Comparison of ENCODE assay signal across 12 cellular contexts in genomic region chr17:60086822-60087591, GRCh38. TPM values are rescaled to one million over a fixed set of nuclear protein-coding genes. Genes with fewer than 3 reads are reported as not detected.
DNase-seq lines count a peak whose midpoint lies in the region; ATAC-seq and TF ChIP-seq lines count a peak whose summit lies in the region.
"Had no signal": no experiment of that assay in that cellular context is flagged by ENCODE, and none has a peak within 500 bp of the region (broad histone marks: within the 10 kb centered on the region; RNA-seq: fewer than 3 reads in every experiment).

No MANE protein-coding gene starts in this region.

- peaks cover 7% of the 10 kb centered on the region for H3K4me1 Mint-ChIP-seq in endothelial cell (ENCODE audit: unreplicated experiment)

- H4K20me1 ChIP-seq in GM23248 (ENCODE audit: insufficient read depth): no peaks in the 10 kb centered on the region

- H3K36me3 Mint-ChIP-seq in endothelial cell (ENCODE audit: low read depth, unreplicated experiment): no peaks in the 10 kb centered on the region

- H3K9me2 ChIP-seq in GM23248 (ENCODE audit: insufficient read depth): no peaks in the 10 kb centered on the region

- H3K9me3 Mint-ChIP-seq in endothelial cell (ENCODE audit: unreplicated experiment): no peaks in the 10 kb centered on the region

- H3F3A ChIP-seq in GM23248 (ENCODE audit: insufficient read depth): peaks cover 35% of the 10 kb centered on the region

- H3K27me3 ChIP-seq in GM23248 (replicated peaks; ENCODE audit: insufficient read depth): no peaks in the 10 kb centered on the region
- H3K27me3 ChIP-seq in neutrophil: no peaks in the 10 kb centered on the region

- H3K4me1 ChIP-seq in GM23248 (ENCODE audit: insufficient read depth) (peaks cover 45% of the 10 kb centered on the region), neutrophil (ENCODE audit: control insufficient read depth in 1 of 2, insufficient read depth in 1 of 2, low read depth in 1 of 2, low read length in 1 of 2) (peaks cover 17 to 36% of the 10 kb centered on the region in 2 experiments)
- H3K4me1 ChIP-seq: parathyroid adenoma had no signal

- no peak for TF ChIP-seq CTCF in endothelial cell (IDR thresholded peaks at IDR 0.05; ENCODE audit: unreplicated experiment)
- TF ChIP-seq CTCF in neutrophil (IDR thresholded peaks at IDR 0.05): no peak

- H3K9ac ChIP-seq in GM23248: peak overlapping the region; percentile 40
- H3K9ac ChIP-seq: parathyroid adenoma had no signal

- ATAC-seq in HG02571 (IDR thresholded peaks at IDR 0.05; ENCODE audit: unreplicated experiment): no peak
- ATAC-seq: Right ventricle myocardium inferior had no signal

- H2AFZ ChIP-seq in GM23248: peak overlapping the region; percentile 15
- H2AFZ ChIP-seq: parathyroid adenoma had no signal

- in situ Hi-C loops in GM23248 (cut with MboI): no loop called here

- no peak overlapping the region for H3K4me3 Mint-ChIP-seq in endothelial cell (ENCODE audit: unreplicated experiment)

- 43 to 47% methylated on average over 6 of the region's 6 CpGs for WGBS in GM23248 (ENCODE audit: low coverage in 1 of 2, low lambda C conversion rate in 2 of 2, missing lambda C conversion rate in 2 of 2), 2 experiments

- no peaks in the 10 kb centered on the region for H3K9me3 ChIP-seq in GM23248 (ENCODE audit: low read depth)
- no peaks in the 10 kb centered on the region for H3K9me3 ChIP-seq in neutrophil

- peaks cover 57% of the 10 kb centered on the region for H3K79me2 ChIP-seq in GM23248 (ENCODE audit: insufficient read depth)
- H3K79me2 ChIP-seq: parathyroid adenoma had no signal

- H3K36me3 ChIP-seq in GM23248 (ENCODE audit: low read depth) (no peaks in the 10 kb centered on the region), neutrophil (no peaks in the 10 kb centered on the region)

- DNase-seq in GM23248 (peak; percentile 88), NCI-H69 (lab: John Stamatoyannopoulos, UW) (peak; percentile 62), endothelial cell (ENCODE audit: low spot score) (no peak), NK-92 (lab: John Stamatoyannopoulos, UW; ENCODE audit: unreplicated experiment) (no peak), NCI-H187 treated with DMSO at 0.1 percent for 48 hours (lab: John Stamatoyannopoulos, UW) (no peak)
- DNase-seq in activated CD4-positive, alpha-beta T cell treated with anti-CD3 and anti-CD28 coated beads, Interleukin-2, amount 50 U/mL, for 4 hours: no peak
- DNase-seq: GDM1, NCI-H1092 treated with DMSO at 0.1 percent for 48 hours had no signal

- peak overlapping the region; percentile 29 for H3K4me3 ChIP-seq in GM23248
- peak overlapping the region in 1 of 2 experiments; percentile 10 for H3K4me3 ChIP-seq in neutrophil (ENCODE audit: low read depth in 1 of 2, low read length in 1 of 2)

- no peaks in the 10 kb centered on the region for H3K27me3 Mint-ChIP-seq in endothelial cell (ENCODE audit: unreplicated experiment)

- H3K27ac ChIP-seq in GM23248 (peak overlapping the region; percentile 71), neutrophil (peak overlapping the region; percentile 66)
- H3K27ac ChIP-seq: parathyroid adenoma had no signal

- peak overlapping the region; percentile 43 for H3K4me2 ChIP-seq in GM23248 (ENCODE audit: unreplicated experiment)

- H3K27ac Mint-ChIP-seq in endothelial cell (ENCODE audit: unreplicated experiment): peak overlapping the region; percentile 0

RNA-seq across cellular contexts. Expression of gene HEATR6, which starts 8.3 kb away (rescaled TPM):
- 14.9 and 29.3 TPM in 2 replicates for total RNA-seq in GM23248 (2014; rRNA removed; shearing (Covaris generic))
- 11.2 and 12.4 TPM in 2 replicates for polyA plus RNA-seq in GM23248 (2016; fragmentation: Nextera tagmentation; extraction: Ambion mirVana)
- total RNA-seq in endothelial cell (ENCODE audit: unreplicated experiment): 9.9 TPM

Comparison
In these comparisons a context has a peak if more than half of its experiments do, and no peak if none do; other contexts are left out.
1. DNase-seq: peak in GM23248 (single experiment) and NCI-H69 (single experiment); none in endothelial cell (single experiment), activated CD4-positive, alpha-beta T cell treated with anti-CD3 and anti-CD28 coated beads, Interleukin-2, amount 50 U/mL, for 4 hours (0 of 2), NK-92 (single experiment) and NCI-H187 treated with DMSO at 0.1 percent for 48 hours (single experiment).